8 cellular contexts compared by ENCODE assay signal in genomic region chr6:24520929-24521546, GRCh38. TPM values are rescaled to one million over a fixed set of nuclear protein-coding genes. Genes with fewer than 3 reads are reported as not detected.
A peak's percentile ranks its signal among the peaks of the same experiment; 100 is the strongest.
DNase-seq lines count a peak whose midpoint lies in the region; ATAC-seq, FAIRE-seq and TF ChIP-seq lines count a peak whose summit lies in the region.

No MANE protein-coding gene starts in this region.

- TF ChIP-seq EP300 in A549 (IDR thresholded peaks at IDR 0.05), result no peak

- H3K4me2 ChIP-seq in A549, result no peak overlapping the region

- ATAC-seq in A549, result peak; percentile 99
- peak; percentile 56 for ATAC-seq in HG02642 (IDR thresholded peaks at IDR 0.05; ENCODE audit: poor library complexity, unreplicated experiment)

- DNase-seq in A549 (ENCODE audit: low read depth in 1 of 2, low spot score in 1 of 2) (peak; percentile 48 to 63), GM10266 (ENCODE audit: extremely low spot score) (peak; percentile 58), NCI-H460 (ENCODE audit: extremely low read depth, low read depth) (peak; percentile 22), left ventricle myocardium inferior (peak; percentile 40), frontal cortex (ENCODE audit: low spot score in 2 of 2) (no peak)
- peak; percentile 34 for DNase-seq in activated naive CD4-positive, alpha-beta T cell treated with anti-CD3 and anti-CD28 coated beads, Interleukin-2, amount 50 U/mL, for 16 hours
- peak; percentile 9 to 13 for DNase-seq in stimulated activated CD4-positive, alpha-beta T cell treated with anti-CD3 and anti-CD28 coated beads, Interleukin-15, amount 100 ng/mL, for 1 hour (ENCODE audit: low read depth in 1 of 2, low spot score in 1 of 2)

- H3K4me3 ChIP-seq in A549 (no peak overlapping the region), left ventricle myocardium inferior (no peak overlapping the region)

- intact Hi-C loops in left ventricle myocardium inferior (cut with micrococcal nuclease), result no loop called here

- TF ChIP-seq CTCF in A549 (IDR thresholded peaks at IDR 0.05), result peak; percentile 50
- TF ChIP-seq CTCF in GM10266 (IDR thresholded peaks at IDR 0.05; ENCODE audit: control insufficient read depth, insufficient read depth, low read depth, missing control alignments), result peak; percentile 77
- TF ChIP-seq CTCF in left ventricle myocardium inferior (IDR thresholded peaks at IDR 0.05; ENCODE audit: borderline replicate concordance), result peak; percentile 66

- H3K4me1 ChIP-seq in A549 (no peaks in the 10 kb centered on the region), left ventricle myocardium inferior (no peaks in the 10 kb centered on the region)

- WGBS in A549 (ENCODE audit: missing lambda C conversion rate), result 7% methylated on average over 5 of the region's 6 CpGs

- FAIRE-seq in A549 (lab: Jason Lieb, UNC) (no peak), frontal cortex (lab: Jason Lieb, UNC) (no peak)

- H3K27ac ChIP-seq in A549, result no peak overlapping the region
- H3K27ac ChIP-seq in left ventricle myocardium inferior (replicated peaks), result no peak overlapping the region

- CTCF ChIA-PET in A549 (lab: Yijun Ruan, JAX), result interaction anchor here (0.7 to 5.0 kb wide), 8 partner anchors 9 to 550 kb away, joined by 3 to 33 read pairs (median 3); partner anchors contain the start of gene ALDH5A1

- H3K36me3 ChIP-seq in left ventricle myocardium inferior, result peaks cover 21% of the 10 kb centered on the region

- H3K9me3 ChIP-seq in A549, result no peaks in the 10 kb centered on the region
- H3K9me3 ChIP-seq in left ventricle myocardium inferior (replicated peaks), result no peaks in the 10 kb centered on the region

- no peak for TF ChIP-seq POLR2A in A549 (IDR thresholded peaks at IDR 0.05; ENCODE audit: low read length)

- POLR2A ChIA-PET in A549 (lab: Yijun Ruan, JAX), result interaction anchor here (1.0 kb wide), 1 partner anchor 27 kb away, joined by 3 read pairs; no protein-coding TSS in a partner anchor

- TF ChIP-seq RAD21 in A549 (conservative IDR thresholded peaks at IDR 0.05 in 1 of 2, IDR thresholded peaks at IDR 0.05 in 1 of 2), result peak; percentile 37 to 38; a peak in 3 of 5 replicates

- H3K27me3 ChIP-seq in left ventricle myocardium inferior (ENCODE audit: low read depth), result no peaks in the 10 kb centered on the region

TF ChIP-seq in A549, 52 proteins besides CTCF, POLR2A, EP300 and RAD21:
- TF ChIP-seq SMC3 (IDR thresholded peaks at IDR 0.05) (peak; percentile 49), CBX8 (IDR thresholded peaks at IDR 0.05) (no peak)

RNA-seq across cellular contexts. Expression of gene ALDH5A1, which starts 26.3 kb away (rescaled TPM):
- polyA plus RNA-seq in A549 (2011; rRNA removed) (8.8 and 10.9 TPM in 2 replicates), A549 (2017; fragmentation: RNase III; extraction: RNeasy Plus Mini Kit Qiagen cat#74134 plus additional on column Dnase treatment) (6.9 to 7.2 TPM (median 7.1 TPM) in 3 replicates)
- 3.0 and 4.0 TPM in 2 replicates for polyA plus RNA-seq in A549 (2012; cell fraction: cytosol; rRNA removed)
- 4.2 and 4.3 TPM in 2 replicates for polyA plus RNA-seq in A549 (2012; cell fraction: nucleus; rRNA removed)
- polyA minus RNA-seq in A549 (2011; rRNA and poly(A)+ RNA removed), result 7.4 and 8.5 TPM in 2 replicates
- total RNA-seq in NCI-H460 (2014; rRNA removed; shearing (Covaris generic)), result 4.5 and 4.6 TPM in 2 replicates
- 5.8 and 6.4 TPM in 2 replicates for polyA plus RNA-seq in NCI-H460 (2014; cell fraction: nucleus; rRNA removed)
- total RNA-seq in left ventricle myocardium inferior (27.6 TPM), frontal cortex (16.7 TPM)

RNA-seq across cellular contexts. Expression of gene GPLD1, which starts 31.7 kb away (rescaled TPM):
- polyA plus RNA-seq in A549 (2011; rRNA removed) (2.6 and 3.2 TPM in 2 replicates), A549 (2017; fragmentation: RNase III; extraction: RNeasy Plus Mini Kit Qiagen cat#74134 plus additional on column Dnase treatment) (1.2 to 1.6 TPM (median 1.3 TPM) in 3 replicates)
- 0.86 and 1.0 TPM in 2 replicates for polyA plus RNA-seq in A549 (2012; cell fraction: cytosol; rRNA removed)
- 1.3 and 1.8 TPM in 2 replicates for polyA plus RNA-seq in A549 (2012; cell fraction: nucleus; rRNA removed)
- 2.5 and 3.1 TPM in 2 replicates for polyA minus RNA-seq in A549 (2011; rRNA and poly(A)+ RNA removed)
- 0.63 and 1.6 TPM in 2 replicates for total RNA-seq in NCI-H460 (2014; rRNA removed; shearing (Covaris generic))
- polyA plus RNA-seq in NCI-H460 (2014; cell fraction: nucleus; rRNA removed), result 0.93 and 4.1 TPM in 2 replicates
- total RNA-seq in left ventricle myocardium inferior (0.71 TPM), frontal cortex (10.6 TPM)

Comparison
In these comparisons a context has a peak if more than half of its experiments do, and no peak if none do; other contexts are left out.
1. DNase-seq: peak in A549 (2 of 2), GM10266 (single experiment), NCI-H460 (single experiment), activated naive CD4-positive, alpha-beta T cell treated with anti-CD3 and anti-CD28 coated beads, Interleukin-2, amount 50 U/mL, for 16 hours (single experiment), left ventricle myocardium inferior (single experiment) and stimulated activated CD4-positive, alpha-beta T cell treated with anti-CD3 and anti-CD28 coated beads, Interleukin-15, amount 100 ng/mL, for 1 hour (2 of 2); none in frontal cortex (0 of 2).
2. Peak in every context shown above with its lines, with median percentiles within 50 percentile points of each other: CTCF ChIP-seq.